ENCODE assay signal across 7 cellular contexts in genomic region chrX:117978402-117978801, GRCh38.
"Had no signal": no experiment of that assay in that cellular context is flagged by ENCODE, and none has a peak within 500 bp of the region (broad histone marks: within the 10 kb centered on the region; RNA-seq: fewer than 3 reads in every experiment).

No MANE protein-coding gene starts in this region.

- H3K27ac ChIP-seq: GM23248 had no signal

- H2AFZ ChIP-seq: GM23248 had no signal

- H3K9ac ChIP-seq: GM23248 had no signal

- FAIRE-seq: H54, HTR-8/SVneo had no signal

- H3K27ac Mint-ChIP-seq: H9 had no signal

- H3K4me3 Mint-ChIP-seq: H9 had no signal

- H3K4me3 ChIP-seq: GM23248 had no signal

- DNase-seq: GM23248, GOT3, H9, HCEC 1CT, IMR-90 had no signal
